Comparison of ENCODE assay signal across 18 cellular contexts in genomic region chr6:160104821-160105517, GRCh38. TPM values are rescaled to one million over a fixed set of nuclear protein-coding genes. Genes with fewer than 3 reads are reported as not detected.
"Had no signal": no experiment of that assay in that cellular context is flagged by ENCODE, and none has a peak within 500 bp of the region (broad histone marks: within the 10 kb centered on the region; RNA-seq: fewer than 3 reads in every experiment).

No MANE protein-coding gene starts in this region.

- H3K4me2 ChIP-seq: neural progenitor cell, SK-N-SH had no signal

- DNase-seq: activated CD4-positive, alpha-beta memory T cell treated with anti-CD3 and anti-CD28 coated beads, Interleukin-2, amount 10 ng/mL, durations not matched to agents 7 days and 5 days; activated CD4-positive, alpha-beta T cell treated with anti-CD3 and anti-CD28 coated beads for 1 hour; activated CD8-positive, alpha-beta memory T cell treated with anti-CD3 and anti-CD28 coated beads, Interleukin-2, amount 50 U/mL, for 4 hours; activated gamma-delta T cell treated with Interleukin-2 at 50 U/mL for 16 hours; activated T-cell treated with anti-CD3 and anti-CD28 coated beads, Interleukin-2, amount 50 U/mL, for 48 hours; aorta; dermis blood vessel endothelial cell; head of caudate nucleus; lower lobe of right lung; SK-N-SH; stimulated activated naive CD4-positive, alpha-beta T cell; T-cell; T-helper 9 cell; testis had no signal

- H3K27ac ChIP-seq: breast epithelium, lower lobe of right lung, neural progenitor cell, parathyroid adenoma, testis had no signal

- ATAC-seq: lower lobe of right lung, T-cell had no signal

- H3K79me2 ChIP-seq: parathyroid adenoma had no signal

- H3K9ac ChIP-seq: neural progenitor cell, parathyroid adenoma, SK-N-SH had no signal

- H2AFZ ChIP-seq: neural progenitor cell, parathyroid adenoma had no signal

- H3K36me3 ChIP-seq: breast epithelium had no signal

- H3K27me3 ChIP-seq: breast epithelium, neural progenitor cell, testis had no signal

- H3K4me1 Mint-ChIP-seq: neural progenitor cell had no signal

- H3K27me3 Mint-ChIP-seq: activated CD4-positive, alpha-beta memory T cell treated with anti-CD3 and anti-CD28 coated beads, Interleukin-2, amount 10 ng/mL, durations not matched to agents 7 days and 5 days; T-cell had no signal

- H3K4me1 ChIP-seq: breast epithelium, neural progenitor cell, parathyroid adenoma, testis had no signal

- H3K4me3 Mint-ChIP-seq: activated CD4-positive, alpha-beta memory T cell treated with anti-CD3 and anti-CD28 coated beads, Interleukin-2, amount 10 ng/mL, durations not matched to agents 7 days and 5 days; neural progenitor cell; T-cell had no signal

- H3K9me3 ChIP-seq: breast epithelium, lower lobe of right lung, SK-N-SH, testis had no signal

- H3K9me2 ChIP-seq: SK-N-SH had no signal

- H3K27ac Mint-ChIP-seq: activated CD4-positive, alpha-beta memory T cell treated with anti-CD3 and anti-CD28 coated beads, Interleukin-2, amount 10 ng/mL, durations not matched to agents 7 days and 5 days; neural progenitor cell; T-cell had no signal

- H3K9me3 Mint-ChIP-seq: activated CD4-positive, alpha-beta memory T cell treated with anti-CD3 and anti-CD28 coated beads, Interleukin-2, amount 10 ng/mL, durations not matched to agents 7 days and 5 days; neural progenitor cell; T-cell had no signal

- H3K4me3 ChIP-seq: breast epithelium, lower lobe of right lung, neural progenitor cell, testis had no signal

RNA-seq across cellular contexts. Expression of gene SLC22A1, which starts 16.6 kb away (rescaled TPM):
- total RNA-seq: frontal cortex had no signal
